ENCODE assay signal across 14 cellular contexts in genomic region chr6:113172531-113172966, GRCh38.
DNase-seq lines count a peak whose midpoint lies in the region; ATAC-seq and TF ChIP-seq lines count a peak whose summit lies in the region.
"Had no signal": no experiment of that assay in that cellular context is flagged by ENCODE, and none has a peak within 500 bp of the region (broad histone marks: within the 10 kb centered on the region; RNA-seq: fewer than 3 reads in every experiment).

No MANE protein-coding gene starts in this region.

- H3K9me3 Mint-ChIP-seq in nephron (peaks cover 5% of the 10 kb centered on the region), T-cell (peaks cover 5 to 14% (median 7%) of the 10 kb centered on the region in 3 donors)

- TF ChIP-seq EP300 in gastroesophageal sphincter (IDR thresholded peaks at IDR 0.05), result no peak

- H3K27ac ChIP-seq in gastroesophageal sphincter, result no peak overlapping the region
- H3K27ac ChIP-seq: BLaER1 treated with 17β-estradiol and CSF1 and Interleukin-3, amounts not matched to agents 10 nM and 100 nM; RWPE1; uterus had no signal

- H3K4me1 Mint-ChIP-seq in nephron (peaks cover 20% of the 10 kb centered on the region), T-cell (no peaks in the 10 kb centered on the region)

- WGBS in gastroesophageal sphincter (ENCODE audit: low coverage in 1 of 2), 2 donors, result 7 to 38% methylated on average over 2 of the region's 2 CpGs

- TF ChIP-seq CTCF in nephron (IDR thresholded peaks at IDR 0.05; ENCODE audit: unreplicated experiment in 3 of 3) (no peak), gastroesophageal sphincter (IDR thresholded peaks at IDR 0.05) (no peak)

- H3K27ac Mint-ChIP-seq in nephron, result peak overlapping the region; percentile 88 to 96 (median 94)
- H3K27ac Mint-ChIP-seq in T-cell, result no peak overlapping the region

- H3K36me3 Mint-ChIP-seq in nephron (ENCODE audit: low read depth) (peaks cover 5% of the 10 kb centered on the region), T-cell (no peaks in the 10 kb centered on the region)

- DNase-seq in Caki2 (ENCODE audit: low read depth) (peak; percentile 7), NCI-H2107 treated with DMSO at 0.1 percent for 48 hours (lab: John Stamatoyannopoulos, UW; ENCODE audit: unreplicated experiment) (peak; percentile 81), dermis microvascular lymphatic vessel endothelial cell (ENCODE audit: low read depth in 2 of 2) (peak; percentile 64 to 82), T-cell (no peak), DMS114 treated with DMSO at 0.1 percent for 48 hours (lab: John Stamatoyannopoulos, UW; ENCODE audit: unreplicated experiment) (no peak)
- DNase-seq in stimulated activated CD4-positive, alpha-beta T cell treated with anti-CD3 and anti-CD28 coated beads, Interleukin-12 subunit alpha, Interleukin-12 subunit beta, amount 100 ng/mL, for 4 hours, result no peak
- DNase-seq: activated CD4-positive, alpha-beta T cell treated with anti-CD3 and anti-CD28 coated beads, Interleukin-2, amount 50 U/mL, for 1 hour; central memory CD4-positive, alpha-beta T cell; stimulated activated CD4-positive, alpha-beta T cell treated with anti-CD3 and anti-CD28 coated beads, Interleukin-1b, Interleukin-23, amount 100 ng/mL, for 48 hours; uterus had no signal

- no peak overlapping the region for H3K4me3 ChIP-seq in gastroesophageal sphincter
- H3K4me3 ChIP-seq: BLaER1 treated with 17β-estradiol and CSF1 and Interleukin-3, amounts not matched to agents 10 nM and 100 nM; uterus had no signal

- in situ Hi-C loops in Caki2 (cut with HindIII; ENCODE audit: low pct_unique_long_range_greater_than_20kb, low sequenced_read_pairs), result no loop called here

- H3K4me1 ChIP-seq in gastroesophageal sphincter, result no peaks in the 10 kb centered on the region
- H3K4me1 ChIP-seq: BLaER1 treated with 17β-estradiol and CSF1 and Interleukin-3, amounts not matched to agents 10 nM and 100 nM; uterus had no signal

- no peaks in the 10 kb centered on the region for H3K36me3 ChIP-seq in gastroesophageal sphincter
- H3K36me3 ChIP-seq: BLaER1 treated with 17β-estradiol and CSF1 and Interleukin-3, amounts not matched to agents 10 nM and 100 nM; uterus had no signal

- H3K9me3 ChIP-seq in gastroesophageal sphincter, result peaks cover 0 to 6% (median 0%) of the 10 kb centered on the region in 3 donors
- H3K9me3 ChIP-seq: uterus had no signal

- no peaks in the 10 kb centered on the region for H3K27me3 ChIP-seq in gastroesophageal sphincter
- H3K27me3 ChIP-seq: BLaER1 treated with 17β-estradiol and CSF1 and Interleukin-3, amounts not matched to agents 10 nM and 100 nM; uterus had no signal

- peak overlapping the region in 2 of 3 experiments; percentile 1 to 20 for H3K4me3 Mint-ChIP-seq in nephron
- H3K4me3 Mint-ChIP-seq in T-cell, result no peak overlapping the region

- POLR2A ChIA-PET in T-cell (lab: Charles Lee), result interaction anchor here in 1 of 2 donors (0.9 kb wide), 1 partner anchor 17 kb away, joined by 4 read pairs; no protein-coding TSS in a partner anchor

- ATAC-seq in T-cell (replicated peaks in 1 of 4) (no peak), gastroesophageal sphincter (no peak)

- CTCF ChIA-PET in T-cell (lab: Charles Lee), result no interaction called here

- H3K27me3 Mint-ChIP-seq in nephron (ENCODE audit: low read depth), result no peaks in the 10 kb centered on the region
- no peaks in the 10 kb centered on the region for H3K27me3 Mint-ChIP-seq in T-cell

- no peak for TF ChIP-seq POLR2A in gastroesophageal sphincter (IDR thresholded peaks at IDR 0.05)

Comparison
In these comparisons a context has a peak if more than half of its experiments do, and no peak if none do; other contexts are left out.
1. DNase-seq: peak in Caki2 (single experiment), NCI-H2107 treated with DMSO at 0.1 percent for 48 hours (single experiment) and dermis microvascular lymphatic vessel endothelial cell (2 of 2); none in T-cell (0 of 34), DMS114 treated with DMSO at 0.1 percent for 48 hours (single experiment) and stimulated activated CD4-positive, alpha-beta T cell treated with anti-CD3 and anti-CD28 coated beads, Interleukin-12 subunit alpha, Interleukin-12 subunit beta, amount 100 ng/mL, for 4 hours (single experiment).
2. H3K27ac Mint-ChIP-seq: peak in nephron (3 of 3); none in T-cell (0 of 2).
3. H3K4me3 Mint-ChIP-seq: peak in nephron (2 of 3); none in T-cell (0 of 3).